In the genomic region with DNA sequence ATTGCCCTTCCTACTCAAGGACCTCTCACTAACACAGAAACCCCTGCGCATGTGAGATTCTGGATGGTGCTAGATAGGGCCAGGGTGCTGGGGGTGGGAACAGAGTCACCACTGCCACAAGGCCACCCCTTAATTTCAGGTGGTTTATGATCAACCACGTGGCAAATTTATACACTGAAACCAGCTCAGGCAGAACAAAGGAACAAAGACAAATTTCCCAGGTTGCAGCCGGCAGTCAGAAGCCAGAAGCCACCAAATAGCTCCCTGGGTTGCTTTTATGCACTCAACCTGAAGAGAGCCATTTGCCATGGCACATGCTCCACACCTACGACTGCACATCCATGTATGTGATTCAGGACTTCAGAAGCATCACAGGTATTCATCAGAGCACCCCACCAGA, we compare ENCODE assay signal across 8 cellular contexts. TPM values are rescaled to one million over a fixed set of nuclear protein-coding genes. Genes with fewer than 3 reads are reported as not detected.
DNase-seq lines count a peak whose midpoint lies in the region; ATAC-seq, FAIRE-seq and TF ChIP-seq lines count a peak whose summit lies in the region.

No MANE protein-coding gene starts in this region.

- H3K27ac Mint-ChIP-seq in activated T-helper 17 cell treated with anti-CD3 and anti-CD28 coated beads, Interleukin-2, amount 50 U/mL, for 72 hours: peak overlapping the region; percentile 96

- H3K4me1 ChIP-seq in BE2C (peaks cover 26% of the 10 kb centered on the region), HUES48 (ENCODE audit: control insufficient read depth, insufficient read depth, low read length) (peaks cover 63% of the 10 kb centered on the region), aorta (ENCODE audit: control insufficient read depth in 1 of 2, insufficient read depth in 2 of 2, low read length in 2 of 2) (peaks cover 3 to 7% of the 10 kb centered on the region in 2 donors)

- TF ChIP-seq POLR2A in GM19099 (IDR thresholded peaks at IDR 0.05; ENCODE audit: extremely low read depth, insufficient read length, low read depth): peak; percentile 53
- TF ChIP-seq POLR2A in H54 (IDR thresholded peaks at IDR 0.05; ENCODE audit: low read depth, low read length): no peak

- H3K9ac ChIP-seq in HUES48 (ENCODE audit: low read depth, low read length): no peak overlapping the region

- FAIRE-seq in H54 (lab: Jason Lieb, UNC): no peak

- H3K27me3 ChIP-seq in BE2C (no peaks in the 10 kb centered on the region), HUES48 (ENCODE audit: control insufficient read depth, insufficient read depth, low read length) (peaks cover 5% of the 10 kb centered on the region), aorta (ENCODE audit: control insufficient read depth in 1 of 2, insufficient read depth in 2 of 2, low read length in 1 of 2) (no peaks in the 10 kb centered on the region)

- peak overlapping the region; percentile 6; the same call in 1 of the 2 replicates for H3K4me3 ChIP-seq in BE2C (ENCODE audit: low read depth, low read length)
- no peak overlapping the region for H3K4me3 ChIP-seq in HUES48 (ENCODE audit: low read depth, low read length)
- H3K4me3 ChIP-seq in aorta (ENCODE audit: low read length in 2 of 2): no peak overlapping the region

- no peaks in the 10 kb centered on the region for H3K9me3 Mint-ChIP-seq in activated T-helper 17 cell treated with anti-CD3 and anti-CD28 coated beads, Interleukin-2, amount 50 U/mL, for 72 hours

- H3K9me3 ChIP-seq in BE2C: no peaks in the 10 kb centered on the region
- no peaks in the 10 kb centered on the region for H3K9me3 ChIP-seq in HUES48 (ENCODE audit: control insufficient read depth, insufficient read depth, low read length)
- no peaks in the 10 kb centered on the region for H3K9me3 ChIP-seq in aorta (ENCODE audit: control insufficient read depth, low read length)

- 70% methylated on average over 4 of the region's 4 CpGs for WGBS in aorta, 2 donors

- H3K27ac ChIP-seq in HUES48 (ENCODE audit: low read depth, low read length) (peak overlapping the region; percentile 42), aorta (ENCODE audit: low read depth in 1 of 2, low read length in 2 of 2) (peak overlapping the region in 1 of 2 donors; percentile 45)

- H3K36me3 Mint-ChIP-seq in activated T-helper 17 cell treated with anti-CD3 and anti-CD28 coated beads, Interleukin-2, amount 50 U/mL, for 72 hours (ENCODE audit: low read depth): peaks cover 55% of the 10 kb centered on the region

- ATAC-seq in activated T-helper 17 cell treated with anti-CD3 and anti-CD28 coated beads, Interleukin-2, amount 50 U/mL, for 72 hours (replicated peaks): peak; percentile 32
- ATAC-seq in HG03442 (IDR thresholded peaks at IDR 0.05; ENCODE audit: unreplicated experiment) (no peak), aorta (ENCODE audit: low FRiP score) (no peak)

- H3K36me3 ChIP-seq in BE2C: no peaks in the 10 kb centered on the region
- H3K36me3 ChIP-seq in HUES48 (ENCODE audit: control insufficient read depth, insufficient read depth, low read length): no peaks in the 10 kb centered on the region
- H3K36me3 ChIP-seq in aorta (ENCODE audit: control insufficient read depth in 1 of 2, insufficient read depth in 2 of 2, low read length in 1 of 2): no peaks in the 10 kb centered on the region

- peak overlapping the region; percentile 89 for H3K4me3 Mint-ChIP-seq in activated T-helper 17 cell treated with anti-CD3 and anti-CD28 coated beads, Interleukin-2, amount 50 U/mL, for 72 hours

- no peak for DNase-seq in BE2C
- peak; percentile 44 for DNase-seq in stimulated activated CD4-positive, alpha-beta T cell treated with anti-CD3 and anti-CD28 coated beads, Interleukin-4, amount 100 ng/mL, for 1 hour
- no peak for DNase-seq in H54 (ENCODE audit: insufficient read length, low spot score)
- DNase-seq in aorta: no peak

- peaks cover 68% of the 10 kb centered on the region for H3K4me1 Mint-ChIP-seq in activated T-helper 17 cell treated with anti-CD3 and anti-CD28 coated beads, Interleukin-2, amount 50 U/mL, for 72 hours

- no peak for TF ChIP-seq CTCF in BE2C (IDR thresholded peaks at IDR 0.05; ENCODE audit: low read depth, low read length)

- H3K27me3 Mint-ChIP-seq in activated T-helper 17 cell treated with anti-CD3 and anti-CD28 coated beads, Interleukin-2, amount 50 U/mL, for 72 hours: no peaks in the 10 kb centered on the region

- intact Hi-C loops in aorta (cut with DNase I): loop anchor here in 1 of 2 donors (10.0 kb wide), 1 partner anchor 205 kb away; the partner anchor contains the start of gene LANCL2

RNA-seq across cellular contexts. Expression of gene VOPP1, which starts 2.5 kb away (rescaled TPM):
- 38.5 TPM for polyA plus RNA-seq in BE2C (2012; ENCODE audit: insufficient read depth, insufficient read length, low read depth)
- total RNA-seq in activated T-helper 17 cell treated with anti-CD3 and anti-CD28 coated beads, Interleukin-2, amount 50 U/mL, for 72 hours: 10 to 100 TPM; 58.0 to 70.9 TPM
- 10 to 100 TPM; 74.1 to 82.9 TPM for total RNA-seq in aorta
- 10 to 100 TPM; 36.3 to 62.9 TPM for polyA plus RNA-seq in aorta
